17 cellular contexts compared by ENCODE assay signal in genomic region chr11:103228807-103229206, GRCh38.
DNase-seq lines count a peak whose midpoint lies in the region; ATAC-seq and TF ChIP-seq lines count a peak whose summit lies in the region.
"Had no signal": no experiment of that assay in that cellular context is flagged by ENCODE, and none has a peak within 500 bp of the region (broad histone marks: within the 10 kb centered on the region; RNA-seq: fewer than 3 reads in every experiment).

No MANE protein-coding gene starts in this region.

- H3K27ac ChIP-seq in mammary epithelial cell (ENCODE audit: insufficient read depth, low read depth, low read length) (no peak overlapping the region), esophagus muscularis mucosa (replicated peaks in 1 of 4) (no peak overlapping the region)

- H3K4me3 ChIP-seq in NT2/D1 (ENCODE audit: insufficient read length, low read depth) (no peak overlapping the region), fibroblast of villous mesenchyme (ENCODE audit: low read depth, low read length) (no peak overlapping the region), mammary epithelial cell (replicated peaks in 1 of 3; ENCODE audit: insufficient read depth in 1 of 3, low read depth in 2 of 3, low read length in 3 of 3) (no peak overlapping the region), esophagus muscularis mucosa (no peak overlapping the region)

- H3K9ac ChIP-seq in NT2/D1 (ENCODE audit: insufficient read length, low read depth) (no peak overlapping the region), mammary epithelial cell (ENCODE audit: insufficient read depth, low read length) (no peak overlapping the region)

- H3K36me3 Mint-ChIP-seq in stimulated activated memory B cell treated with anti-CD40 and anti-IgM and Interleukin-4, amounts not matched to agents 10 μg/mL and 1 μg/mL and 100 μg/mL, for 72 hours: no peaks in the 10 kb centered on the region
- H3K36me3 Mint-ChIP-seq: CD14-positive monocyte had no signal

- no peak for TF ChIP-seq POLR2A in esophagus muscularis mucosa (IDR thresholded peaks at IDR 0.05; ENCODE audit: low read depth)

- no TSS peak for BruUV-seq in mammary epithelial cell (replicated peaks; lab: Mats Ljungman, UMichigan)

- H3K9me3 ChIP-seq in NT2/D1 (ENCODE audit: insufficient read depth, low read length) (no peaks in the 10 kb centered on the region), mammary epithelial cell (replicated peaks; ENCODE audit: insufficient read depth, low read length) (no peaks in the 10 kb centered on the region), esophagus muscularis mucosa (no peaks in the 10 kb centered on the region)
- H3K9me3 ChIP-seq: Caco-2 had no signal

- H3K4me2 ChIP-seq in mammary epithelial cell (ENCODE audit: insufficient read depth, low read depth, low read length): no peak overlapping the region

- no peak overlapping the region for H3K4me3 Mint-ChIP-seq in stimulated activated memory B cell treated with anti-CD40 and anti-IgM and Interleukin-4, amounts not matched to agents 10 μg/mL and 1 μg/mL and 100 μg/mL, for 72 hours
- H3K4me3 Mint-ChIP-seq: CD14-positive monocyte, IgD-negative memory B cell had no signal

- peaks cover 8% of the 10 kb centered on the region for H3K79me2 ChIP-seq in mammary epithelial cell (ENCODE audit: insufficient read depth, low read length)

- DNase-seq in Right ventricle myocardium inferior (ENCODE audit: missing footprints) (peak; percentile 47), Right ventricle myocardium superior (no peak), NT2/D1 (ENCODE audit: low read depth, low spot score) (peak; percentile 11), fibroblast of villous mesenchyme (ENCODE audit: low read depth) (peak; percentile 13), mammary epithelial cell (no peak), esophagus muscularis mucosa (ENCODE audit: extremely low spot score) (no peak), HUDEP-2 (lab: John Stamatoyannopoulos, UW; ENCODE audit: unreplicated experiment in 76 of 76) (no peak)
- DNase-seq: DMS79 treated with DMSO at 0.1 percent for 48 hours, H7, MV-4-11, NCI-H1436 treated with DMSO at 0.1 percent for 48 hours, NCI-H2081, NCI-H524 had no signal

- H3K36me3 ChIP-seq in NT2/D1 (ENCODE audit: insufficient read depth, insufficient read length, low read length): no peaks in the 10 kb centered on the region
- H3K36me3 ChIP-seq in mammary epithelial cell (ENCODE audit: insufficient read depth, low read length): peaks cover 4% of the 10 kb centered on the region
- peaks cover 0 to 12% (median 0%) of the 10 kb centered on the region in 4 donors for H3K36me3 ChIP-seq in esophagus muscularis mucosa

- TF ChIP-seq EP300 in esophagus muscularis mucosa (IDR thresholded peaks at IDR 0.05): no peak

- no peak overlapping the region for H3K27ac Mint-ChIP-seq in stimulated activated memory B cell treated with anti-CD40 and anti-IgM and Interleukin-4, amounts not matched to agents 10 μg/mL and 1 μg/mL and 100 μg/mL, for 72 hours
- H3K27ac Mint-ChIP-seq: CD14-positive monocyte, IgD-negative memory B cell had no signal

- H3K27me3 ChIP-seq in NT2/D1 (ENCODE audit: insufficient read depth, insufficient read length) (no peaks in the 10 kb centered on the region), mammary epithelial cell (ENCODE audit: insufficient read depth, low read length) (no peaks in the 10 kb centered on the region), esophagus muscularis mucosa (no peaks in the 10 kb centered on the region)

- dilution Hi-C loops in mammary epithelial cell (cut with HindIII; ENCODE audit: low sequenced_read_pairs): no loop called here

- H3K9me3 Mint-ChIP-seq in stimulated activated memory B cell treated with anti-CD40 and anti-IgM and Interleukin-4, amounts not matched to agents 10 μg/mL and 1 μg/mL and 100 μg/mL, for 72 hours: no peaks in the 10 kb centered on the region
- H3K9me3 Mint-ChIP-seq: IgD-negative memory B cell had no signal

- in situ Hi-C loops in mammary epithelial cell (cut with MboI; ENCODE audit: low sequenced_read_pairs in 2 of 2): no loop called here

- H4K20me1 ChIP-seq in mammary epithelial cell (ENCODE audit: insufficient read depth, low read length): no peaks in the 10 kb centered on the region

- TF ChIP-seq CTCF in fibroblast of villous mesenchyme (IDR thresholded peaks at IDR 0.05; ENCODE audit: insufficient read depth, low read depth, low read length) (no peak), mammary epithelial cell (conservative IDR thresholded peaks at IDR 0.05 in 1 of 2, IDR thresholded peaks at IDR 0.05 in 1 of 2; ENCODE audit: extremely low read depth in 1 of 2, insufficient read depth in 1 of 2, low read depth in 1 of 2, low read length in 2 of 2) (no peak), esophagus muscularis mucosa (IDR thresholded peaks at IDR 0.05) (no peak)

- H3K4me1 ChIP-seq in NT2/D1 (ENCODE audit: insufficient read depth, insufficient read length) (no peaks in the 10 kb centered on the region), mammary epithelial cell (ENCODE audit: insufficient read depth, low read length) (no peaks in the 10 kb centered on the region), esophagus muscularis mucosa (no peaks in the 10 kb centered on the region)
- H3K4me1 ChIP-seq: Caco-2 had no signal

- CTCF ChIA-PET in mammary epithelial cell (lab: Charles Lee; ENCODE audit: low non-redundant PET): interaction anchor here (0.7 kb wide), 1 partner anchor 213 kb away, joined by 3 read pairs; no protein-coding TSS in a partner anchor

- no peaks in the 10 kb centered on the region for H3K27me3 Mint-ChIP-seq in stimulated activated memory B cell treated with anti-CD40 and anti-IgM and Interleukin-4, amounts not matched to agents 10 μg/mL and 1 μg/mL and 100 μg/mL, for 72 hours
- H3K27me3 Mint-ChIP-seq: IgD-negative memory B cell had no signal

- ATAC-seq in Right ventricle myocardium inferior: no peak
- ATAC-seq in Right ventricle myocardium superior (ENCODE audit: poor library complexity): no peak
- ATAC-seq in stimulated activated memory B cell treated with anti-CD40 and anti-IgM and Interleukin-4, amounts not matched to agents 10 μg/mL and 1 μg/mL and 100 μg/mL, for 72 hours: peak; percentile 16

- no peaks in the 10 kb centered on the region for H3K4me1 Mint-ChIP-seq in stimulated activated memory B cell treated with anti-CD40 and anti-IgM and Interleukin-4, amounts not matched to agents 10 μg/mL and 1 μg/mL and 100 μg/mL, for 72 hours
- H3K4me1 Mint-ChIP-seq: CD14-positive monocyte, IgD-negative memory B cell had no signal

- WGBS in mammary epithelial cell (ENCODE audit: low coverage, missing lambda C conversion rate): 100% methylated on average over 2 of the region's 2 CpGs
- 100% methylated on average over 2 of the region's 2 CpGs for WGBS in esophagus muscularis mucosa

- H2AFZ ChIP-seq in mammary epithelial cell (ENCODE audit: low read depth, low read length): no peak overlapping the region

- intact Hi-C loops in Right ventricle myocardium inferior (cut with DNase I): no loop called here
- intact Hi-C loops in Right ventricle myocardium superior (cut with DNase I): no loop called here
- intact Hi-C loops in mammary epithelial cell (cut with micrococcal nuclease): no loop called here
- intact Hi-C loops in esophagus muscularis mucosa (cut with DNase I): no loop called here

Comparison
In these comparisons a context has a peak if more than half of its experiments do, and no peak if none do; other contexts are left out.
1. DNase-seq: peak in Right ventricle myocardium inferior (single experiment), NT2/D1 (single experiment) and fibroblast of villous mesenchyme (single experiment); none in Right ventricle myocardium superior (single experiment), mammary epithelial cell (single experiment), esophagus muscularis mucosa (single experiment) and HUDEP-2 (0 of 76).